In genomic region chr22:29799217-29799680, GRCh38 we compare ENCODE assay signal across 8 cellular contexts. TPM values are rescaled to one million over a fixed set of nuclear protein-coding genes. Genes with fewer than 3 reads are reported as not detected.
DNase-seq lines count a peak whose midpoint lies in the region; ATAC-seq and TF ChIP-seq lines count a peak whose summit lies in the region.

No MANE protein-coding gene starts in this region.

- H3K27ac Mint-ChIP-seq in HFFc6, result peak overlapping the region; percentile 90

- H3K36me3 ChIP-seq in gastroesophageal sphincter (peaks cover 0 to 100% of the 10 kb centered on the region in 2 donors), psoas muscle (ENCODE audit: insufficient read depth in 1 of 2, low read depth in 1 of 2) (peaks cover 10 to 72% of the 10 kb centered on the region in 2 donors)

- H3K9me3 Mint-ChIP-seq in HFFc6, result no peaks in the 10 kb centered on the region

- H3K27ac ChIP-seq in gastroesophageal sphincter (peak overlapping the region in 3 of 4 donors; percentile 60 to 73 (median 69)), psoas muscle (peak overlapping the region; percentile 95)

- H3K4me3 ChIP-seq in gastroesophageal sphincter (no peak overlapping the region), psoas muscle (peak overlapping the region; percentile 51)

- no peaks in the 10 kb centered on the region for H3K27me3 ChIP-seq in gastroesophageal sphincter
- H3K27me3 ChIP-seq in psoas muscle (ENCODE audit: insufficient read depth in 3 of 3, low read length in 2 of 3), result no peaks in the 10 kb centered on the region

- no peaks in the 10 kb centered on the region for H3K27me3 Mint-ChIP-seq in HFFc6 (ENCODE audit: insufficient read depth)

- H3K4me3 Mint-ChIP-seq in HFFc6, result peak overlapping the region; percentile 71

- WGBS in gastroesophageal sphincter (ENCODE audit: low coverage in 1 of 2), 2 donors, result 47 to 50% methylated on average over 3 of the region's 8 CpGs
- 8 to 21% (median 11%) methylated on average over 8 of the region's 8 CpGs for WGBS in psoas muscle, 3 donors

- H3K4me1 Mint-ChIP-seq in HFFc6 (ENCODE audit: low read depth), result peaks cover 37% of the 10 kb centered on the region

- no peaks in the 10 kb centered on the region for H3K9me3 ChIP-seq in gastroesophageal sphincter
- H3K9me3 ChIP-seq in psoas muscle, result no peaks in the 10 kb centered on the region

- peaks cover 34% of the 10 kb centered on the region for H3K36me3 Mint-ChIP-seq in HFFc6 (ENCODE audit: low read depth)

- peak; percentile 96 for ATAC-seq in gastroesophageal sphincter
- ATAC-seq in psoas muscle, result peak; percentile 91 to 95 (median 94)
- no peak for ATAC-seq in HG03108 (IDR thresholded peaks at IDR 0.05; ENCODE audit: unreplicated experiment)

- no peak for TF ChIP-seq EP300 in gastroesophageal sphincter (IDR thresholded peaks at IDR 0.05)

- H3K4me1 ChIP-seq in gastroesophageal sphincter, result peaks cover 0 to 24% (median 8%) of the 10 kb centered on the region in 3 donors
- peaks cover 55% of the 10 kb centered on the region for H3K4me1 ChIP-seq in psoas muscle

- DNase-seq in HFFc6 (peak; percentile 98), T1000 (lab: John Stamatoyannopoulos, UW) (peak; percentile 15), psoas muscle (peak; percentile 94 to 97), NCI-H2029 (lab: John Stamatoyannopoulos, UW) (no peak), NCI-H2081 (lab: John Stamatoyannopoulos, UW) (no peak)
- DNase-seq in activated CD8-positive, alpha-beta memory T cell treated with anti-CD3 and anti-CD28 coated beads, Interleukin-2, amount 50 U/mL, for 48 hours, result no peak

- TF ChIP-seq CTCF in HFFc6 (IDR thresholded peaks at IDR 0.05) (no peak), gastroesophageal sphincter (IDR thresholded peaks at IDR 0.05) (no peak), psoas muscle (IDR thresholded peaks at IDR 0.05) (no peak)

- intact Hi-C loops in psoas muscle (cut with DNase I), result no loop called here

- no peak for TF ChIP-seq POLR2A in gastroesophageal sphincter (IDR thresholded peaks at IDR 0.05)

RNA-seq across cellular contexts. Expression of gene UQCR10, which starts 32.1 kb away (rescaled TPM):
- 100 to 1,000 TPM; 137 to 153 (median 150) TPM for total RNA-seq in HFFc6 (2021; fragmentation: NEBNext Ultra II Directional; extraction: Animal tissue kit (Norgen Biotek cat#: 25700))
- total RNA-seq in gastroesophageal sphincter (10 to 100 TPM; 54.3 to 78.6 (median 64.9) TPM), psoas muscle (100 to 1,000 TPM; 247 to 422 (median 337) TPM)
- polyA plus RNA-seq in psoas muscle, result 100 to 1,000 TPM; 411 to 533 (median 483) TPM

RNA-seq across cellular contexts. Expression of gene ZMAT5, which starts 32.4 kb away (rescaled TPM):
- total RNA-seq in HFFc6 (2021; fragmentation: NEBNext Ultra II Directional; extraction: Animal tissue kit (Norgen Biotek cat#: 25700)), result 10 to 100 TPM; 24.9 to 28.6 (median 26.1) TPM
- total RNA-seq in gastroesophageal sphincter, result 10 to 100 TPM; 10.6 to 26.5 (median 17.1) TPM
- total RNA-seq in psoas muscle, result 10 to 100 TPM; 12.1 to 32.0 (median 21.8) TPM
- 10 to 100 TPM; 27.6 to 46.1 (median 38.0) TPM for polyA plus RNA-seq in psoas muscle

RNA-seq across cellular contexts. Expression of gene ASCC2, which starts 38.8 kb away (rescaled TPM):
- 10 to 100 TPM; 60.1 to 73.6 (median 66.4) TPM for total RNA-seq in HFFc6 (2021; fragmentation: NEBNext Ultra II Directional; extraction: Animal tissue kit (Norgen Biotek cat#: 25700))
- 10 to 100 TPM; 19.6 to 35.8 (median 28.5) TPM for total RNA-seq in gastroesophageal sphincter
- 10 to 100 TPM; 47.1 to 58.6 (median 54.6) TPM for total RNA-seq in psoas muscle
- 10 to 100 TPM; 45.7 to 46.7 (median 45.7) TPM for polyA plus RNA-seq in psoas muscle

Comparison
In these comparisons a context has a peak if more than half of its experiments do, and no peak if none do; other contexts are left out.
1. DNase-seq: peak in HFFc6 (single experiment), T1000 (single experiment) and psoas muscle (2 of 2); none in activated CD8-positive, alpha-beta memory T cell treated with anti-CD3 and anti-CD28 coated beads, Interleukin-2, amount 50 U/mL, for 48 hours (single experiment), NCI-H2029 (single experiment) and NCI-H2081 (0 of 2).